In genomic region chrX:75154871-75155270, GRCh38 we compare ENCODE assay signal across 9 cellular contexts. TPM values are rescaled to one million over a fixed set of nuclear protein-coding genes. Genes with fewer than 3 reads are reported as not detected.
DNase-seq lines count a peak whose midpoint lies in the region; TF ChIP-seq lines count a peak whose summit lies in the region.
"Had no signal": no experiment of that assay in that cellular context is flagged by ENCODE, and none has a peak within 500 bp of the region (broad histone marks: within the 10 kb centered on the region; RNA-seq: fewer than 3 reads in every experiment).

No MANE protein-coding gene starts in this region.

- no peak for DNase-seq in Karpas-422
- DNase-seq in breast epithelium (ENCODE audit: low spot score in 2 of 2): no peak
- DNase-seq in stomach: no peak
- no peak for DNase-seq in NCI-H2081 treated with DMSO at 0.1 percent for 48 hours (lab: John Stamatoyannopoulos, UW)
- no peak for DNase-seq in GM19238 (ENCODE audit: insufficient read length, low spot score)
- no peak for DNase-seq in NCI-H187 (lab: John Stamatoyannopoulos, UW)
- DNase-seq: activated CD4-positive, alpha-beta T cell treated with anti-CD3 and anti-CD28 coated beads, Interleukin-2, amount 50 U/mL, for 4 hours had no signal

- H3K4me3 ChIP-seq in DOHH2 (ENCODE audit: low read length): peak overlapping the region; percentile 94
- peak overlapping the region; percentile 90 for H3K4me3 ChIP-seq in Karpas-422 (ENCODE audit: low read length)
- peak overlapping the region in 2 of 3 donors; percentile 61 to 75 for H3K4me3 ChIP-seq in breast epithelium
- peak overlapping the region; percentile 75 for H3K4me3 ChIP-seq in neural cell (ENCODE audit: low read length)
- H3K4me3 ChIP-seq in stomach: peak overlapping the region in 2 of 4 donors; percentile 66 to 69

- H3K9ac ChIP-seq in Karpas-422 (ENCODE audit: low read length): peak overlapping the region; percentile 85
- no peak overlapping the region for H3K9ac ChIP-seq in neural cell (ENCODE audit: low read length)

- H3K9me2 ChIP-seq in DOHH2 (replicated peaks; ENCODE audit: control insufficient read depth, low read length): no peaks in the 10 kb centered on the region
- no peaks in the 10 kb centered on the region for H3K9me2 ChIP-seq in Karpas-422 (replicated peaks; ENCODE audit: insufficient read depth, low read length)
- H3K9me2 ChIP-seq in neural cell (ENCODE audit: insufficient read depth, low read length): no peaks in the 10 kb centered on the region

- H3K27me3 ChIP-seq in DOHH2 (ENCODE audit: control insufficient read depth, low read length): no peaks in the 10 kb centered on the region
- H3K27me3 ChIP-seq in Karpas-422 (ENCODE audit: low read length): no peaks in the 10 kb centered on the region
- H3K27me3 ChIP-seq in breast epithelium: no peaks in the 10 kb centered on the region
- H3K27me3 ChIP-seq in neural cell (ENCODE audit: insufficient read depth, low read depth, low read length): no peaks in the 10 kb centered on the region
- no peaks in the 10 kb centered on the region for H3K27me3 ChIP-seq in stomach

- H3K4me1 ChIP-seq in DOHH2 (ENCODE audit: control insufficient read depth, low read length) (peaks cover 16% of the 10 kb centered on the region), Karpas-422 (ENCODE audit: low read length) (peaks cover 15% of the 10 kb centered on the region), breast epithelium (no peaks in the 10 kb centered on the region), stomach (peaks cover 0 to 26% (median 10%) of the 10 kb centered on the region in 4 donors)

- no peak for TF ChIP-seq RAD21 in neural cell (conservative IDR thresholded peaks at IDR 0.05)

- no peak for TF ChIP-seq POLR2A in breast epithelium (IDR thresholded peaks at IDR 0.05)
- TF ChIP-seq POLR2A in stomach (IDR thresholded peaks at IDR 0.05): no peak

- no peak overlapping the region for H2AFZ ChIP-seq in Karpas-422 (ENCODE audit: low read length)
- no peak overlapping the region for H2AFZ ChIP-seq in neural cell (ENCODE audit: low read depth, low read length)

- H3K36me3 ChIP-seq in DOHH2 (ENCODE audit: control insufficient read depth, low read length): no peaks in the 10 kb centered on the region
- no peaks in the 10 kb centered on the region; the same call in 1 of the 2 replicates for H3K36me3 ChIP-seq in Karpas-422 (ENCODE audit: insufficient read depth, low read length)
- H3K36me3 ChIP-seq in breast epithelium: no peaks in the 10 kb centered on the region
- no peaks in the 10 kb centered on the region for H3K36me3 ChIP-seq in neural cell (ENCODE audit: insufficient read depth, low read length)
- no peaks in the 10 kb centered on the region for H3K36me3 ChIP-seq in stomach

- H3K79me2 ChIP-seq in DOHH2 (ENCODE audit: control insufficient read depth, low read length) (peaks cover 56% of the 10 kb centered on the region), Karpas-422 (ENCODE audit: low read length) (peaks cover 64% of the 10 kb centered on the region), neural cell (replicated peaks; ENCODE audit: insufficient read depth, low read length) (peaks cover 11% of the 10 kb centered on the region)

- WGBS in stomach, 5 donors: 30 to 67% (median 57%) methylated on average over 1 of the region's 1 CpG

- TF ChIP-seq EP300 in neural cell (conservative IDR thresholded peaks at IDR 0.05; ENCODE audit: poor library complexity, severe bottlenecking) (no peak), stomach (IDR thresholded peaks at IDR 0.05) (no peak)

- peak overlapping the region; percentile 80 for H3K4me2 ChIP-seq in DOHH2 (ENCODE audit: low read length)
- H3K4me2 ChIP-seq in Karpas-422 (ENCODE audit: low read depth, low read length, poor library complexity, severe bottlenecking): peak overlapping the region; percentile 80
- H3K4me2 ChIP-seq in neural cell (ENCODE audit: low read length): peak overlapping the region; percentile 70

- intact Hi-C loops in breast epithelium (cut with DNase I; ENCODE audit: low total_unique reads) (no loop called here), stomach (cut with DNase I; ENCODE audit: low total_unique reads) (no loop called here)

- no peak overlapping the region for H3K27ac ChIP-seq in DOHH2 (ENCODE audit: low read depth, low read length)
- H3K27ac ChIP-seq in Karpas-422 (ENCODE audit: low read length): no peak overlapping the region
- H3K27ac ChIP-seq in breast epithelium: no peak overlapping the region
- H3K27ac ChIP-seq in neural cell (ENCODE audit: low read length): no peak overlapping the region
- H3K27ac ChIP-seq in stomach: no peak overlapping the region

- no peak for TF ChIP-seq CTCF in DOHH2 (IDR thresholded peaks at IDR 0.05; ENCODE audit: low read depth, low read length, poor library complexity, severe bottlenecking)
- TF ChIP-seq CTCF in breast epithelium (IDR thresholded peaks at IDR 0.05): no peak
- TF ChIP-seq CTCF in neural cell (IDR thresholded peaks at IDR 0.05; ENCODE audit: poor library complexity, severe bottlenecking): no peak
- no peak for TF ChIP-seq CTCF in stomach (IDR thresholded peaks at IDR 0.05)

- H3K9me3 ChIP-seq in DOHH2 (ENCODE audit: control insufficient read depth, insufficient read depth, low read length) (no peaks in the 10 kb centered on the region), Karpas-422 (ENCODE audit: low read length) (0 out of 2 replicates have a peak, but pooled peaks cover under 1% of the 10 kb centered on the region), breast epithelium (no peaks in the 10 kb centered on the region), neural cell (ENCODE audit: low read length) (no peaks in the 10 kb centered on the region), stomach (no peaks in the 10 kb centered on the region)

- H4K20me1 ChIP-seq in DOHH2 (ENCODE audit: control insufficient read depth, insufficient read depth, low read depth, low read length): no peaks in the 10 kb centered on the region
- no peaks in the 10 kb centered on the region for H4K20me1 ChIP-seq in Karpas-422 (ENCODE audit: insufficient read depth, low read depth, low read length)
- no peaks in the 10 kb centered on the region for H4K20me1 ChIP-seq in neural cell (ENCODE audit: insufficient read depth)

- H3F3A ChIP-seq in DOHH2 (ENCODE audit: control insufficient read depth, insufficient read depth) (no peaks in the 10 kb centered on the region), neural cell (ENCODE audit: insufficient read depth, low read length, poor library complexity, severe bottlenecking) (no peaks in the 10 kb centered on the region)

TF ChIP-seq in neural cell, 6 proteins besides CTCF, POLR2A, EP300 and RAD21:
- TF ChIP-seq TAF1 (IDR thresholded peaks at IDR 0.05; ENCODE audit: low read depth) (no peak), EZH2 (IDR thresholded peaks at IDR 0.05; ENCODE audit: borderline replicate concordance, insufficient read depth, low read length, poor library complexity, severe bottlenecking) (no peak), MXI1 (conservative IDR thresholded peaks at IDR 0.05; ENCODE audit: poor library complexity, severe bottlenecking) (no peak), SMC3 (conservative IDR thresholded peaks at IDR 0.05; ENCODE audit: poor library complexity) (no peak), POLR2AphosphoS5 (IDR thresholded peaks at IDR 0.05) (no peak)
- TF ChIP-seq, protein P1, sequence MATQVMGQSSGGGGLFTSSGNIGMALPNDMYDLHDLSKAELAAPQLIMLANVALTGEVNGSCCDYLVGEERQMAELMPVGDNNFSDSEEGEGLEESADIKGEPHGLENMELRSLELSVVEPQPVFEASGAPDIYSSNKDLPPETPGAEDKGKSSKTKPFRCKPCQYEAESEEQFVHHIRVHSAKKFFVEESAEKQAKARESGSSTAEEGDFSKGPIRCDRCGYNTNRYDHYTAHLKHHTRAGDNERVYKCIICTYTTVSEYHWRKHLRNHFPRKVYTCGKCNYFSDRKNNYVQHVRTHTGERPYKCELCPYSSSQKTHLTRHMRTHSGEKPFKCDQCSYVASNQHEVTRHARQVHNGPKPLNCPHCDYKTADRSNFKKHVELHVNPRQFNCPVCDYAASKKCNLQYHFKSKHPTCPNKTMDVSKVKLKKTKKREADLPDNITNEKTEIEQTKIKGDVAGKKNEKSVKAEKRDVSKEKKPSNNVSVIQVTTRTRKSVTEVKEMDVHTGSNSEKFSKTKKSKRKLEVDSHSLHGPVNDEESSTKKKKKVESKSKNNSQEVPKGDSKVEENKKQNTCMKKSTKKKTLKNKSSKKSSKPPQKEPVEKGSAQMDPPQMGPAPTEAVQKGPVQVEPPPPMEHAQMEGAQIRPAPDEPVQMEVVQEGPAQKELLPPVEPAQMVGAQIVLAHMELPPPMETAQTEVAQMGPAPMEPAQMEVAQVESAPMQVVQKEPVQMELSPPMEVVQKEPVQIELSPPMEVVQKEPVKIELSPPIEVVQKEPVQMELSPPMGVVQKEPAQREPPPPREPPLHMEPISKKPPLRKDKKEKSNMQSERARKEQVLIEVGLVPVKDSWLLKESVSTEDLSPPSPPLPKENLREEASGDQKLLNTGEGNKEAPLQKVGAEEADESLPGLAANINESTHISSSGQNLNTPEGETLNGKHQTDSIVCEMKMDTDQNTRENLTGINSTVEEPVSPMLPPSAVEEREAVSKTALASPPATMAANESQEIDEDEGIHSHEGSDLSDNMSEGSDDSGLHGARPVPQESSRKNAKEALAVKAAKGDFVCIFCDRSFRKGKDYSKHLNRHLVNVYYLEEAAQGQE (IDR thresholded peaks at IDR 0.05; ENCODE audit: borderline replicate concordance): no peak

RNA-seq across cellular contexts. Expression of gene ABCB7, which starts 1.2 kb away (rescaled TPM):
- total RNA-seq in Karpas-422 (2014; rRNA removed; shearing (Covaris generic); ENCODE audit: low replicate concordance): 59.3 and 65.3 TPM in 2 replicates
- total RNA-seq in breast epithelium (10 to 100 TPM; 53.4 to 75.8 (median 70.5) TPM), stomach (100 to 1,000 TPM in 1 of 5 donors, 10 to 100 TPM in 2, 1 to 10 TPM in 2; 6.2 to 108 (median 10.5) TPM)
- polyA plus RNA-seq in neural cell (15.1 and 25.1 TPM in 2 replicates), stomach (1 to 10 TPM; 3.9 to 8.0 (median 7.0) TPM)
- 50.6 and 61.4 TPM in 2 replicates for polyA minus RNA-seq in neural cell
